8 cellular contexts compared by ENCODE assay signal in genomic region chr5:35852084-35852734, GRCh38. TPM values are rescaled to one million over a fixed set of nuclear protein-coding genes. Genes with fewer than 3 reads are reported as not detected.
DNase-seq lines count a peak whose midpoint lies in the region; ATAC-seq and TF ChIP-seq lines count a peak whose summit lies in the region.

No MANE protein-coding gene starts in this region.

- H3K4me3 ChIP-seq in BLaER1 (peak overlapping the region; percentile 82; the same call in 1 of the 2 replicates), GM23338 (no peak overlapping the region)

- DNase-seq in GM23338 (ENCODE audit: low spot score) (no peak), fibroblast of gingiva (ENCODE audit: low read depth) (peak; percentile 9), NCI-H2171 (lab: John Stamatoyannopoulos, UW) (no peak), GM19238 (ENCODE audit: insufficient read length, low spot score) (no peak)

- no peaks in the 10 kb centered on the region for H3K27me3 ChIP-seq in BLaER1
- no peaks in the 10 kb centered on the region for H3K27me3 ChIP-seq in GM23338 (ENCODE audit: insufficient read depth)

- H3F3A ChIP-seq in GM23338 (replicated peaks; ENCODE audit: low read depth) = no peaks in the 10 kb centered on the region

- peaks cover 5% of the 10 kb centered on the region; the same call in 1 of the 3 replicates for H3K36me3 Mint-ChIP-seq in GM23338 (ENCODE audit: low read depth)

- no peak overlapping the region for H3K27ac Mint-ChIP-seq in GM23338

- TF ChIP-seq CTCF in GM23338 (conservative IDR thresholded peaks at IDR 0.05; ENCODE audit: low read depth in 2 of 2) = peak in 1 of 2 experiments; percentile 30; a peak in 2 of 4 replicates

- H3K9me2 ChIP-seq in GM23338 (ENCODE audit: insufficient read depth) = no peaks in the 10 kb centered on the region

- H3K27me3 Mint-ChIP-seq in GM23338 (ENCODE audit: insufficient read depth, low read depth, poor library complexity) = peaks cover 3% of the 10 kb centered on the region

- peak overlapping the region; percentile 69; the same call in 1 of the 2 replicates for H2AFZ ChIP-seq in GM23338

- H3K4me1 ChIP-seq in BLaER1 (peaks cover 70% of the 10 kb centered on the region), GM23338 (ENCODE audit: insufficient read depth) (peaks cover 4% of the 10 kb centered on the region; the same call in 1 of the 2 replicates)

- H3K27ac ChIP-seq in BLaER1 = peak overlapping the region; percentile 99
- H3K27ac ChIP-seq in GM23338 (ENCODE audit: low read depth) = no peak overlapping the region

- H3K4me2 ChIP-seq in BLaER1 (peak overlapping the region; percentile 93), GM23338 (no peak overlapping the region)

- no peaks in the 10 kb centered on the region for H3K4me1 Mint-ChIP-seq in GM23338

- no peaks in the 10 kb centered on the region; the same call in 1 of the 2 replicates for H3K36me3 ChIP-seq in BLaER1
- H3K36me3 ChIP-seq in GM23338 (ENCODE audit: insufficient read depth) = no peaks in the 10 kb centered on the region

- no peak overlapping the region for H3K4me3 Mint-ChIP-seq in GM23338

- peak overlapping the region; percentile 26; the same call in 1 of the 2 replicates for H3K9ac ChIP-seq in BLaER1

- H4K20me1 ChIP-seq in BLaER1 (no peaks in the 10 kb centered on the region), GM23338 (replicated peaks; ENCODE audit: insufficient read depth) (no peaks in the 10 kb centered on the region)

- peaks cover 13% of the 10 kb centered on the region for H3K9me3 ChIP-seq in BLaER1

- peak; percentile 40; the same call in 1 of the 3 replicates for ATAC-seq in GM23338
- ATAC-seq in SK-N-SH treated with all-trans-retinoic acid at 6 μM for 48 hours = peak; percentile 90
- ATAC-seq in HG03025 (IDR thresholded peaks at IDR 0.05; ENCODE audit: low FRiP score, unreplicated experiment) = no peak
- no peak for ATAC-seq in HG03135 (IDR thresholded peaks at IDR 0.05; ENCODE audit: unreplicated experiment)

- peaks cover 10% of the 10 kb centered on the region for H3K9me3 Mint-ChIP-seq in GM23338

- no peaks in the 10 kb centered on the region for H3K79me2 ChIP-seq in GM23338 (replicated peaks; ENCODE audit: insufficient read depth)

TF ChIP-seq in GM23338, 12 proteins besides CTCF, POLR2A, EP300 and RAD21 (continues in another document):
- TF ChIP-seq EZH2 (IDR thresholded peaks at IDR 0.05; ENCODE audit: low read depth, unreplicated experiment) = no peak
- no peak for TF ChIP-seq EZH2phosphoT487 (IDR thresholded peaks at IDR 0.05; ENCODE audit: unreplicated experiment)
- no peak for TF ChIP-seq ZNF331 (CRISPR knock-in tag; IDR thresholded peaks at IDR 0.05; ENCODE audit: low read depth)
- TF ChIP-seq JUNB (IDR thresholded peaks at IDR 0.05; ENCODE audit: unreplicated experiment) = no peak
- TF ChIP-seq NANOG (IDR thresholded peaks at IDR 0.05; ENCODE audit: borderline replicate concordance) = no peak

TF ChIP-seq in SK-N-SH treated with all-trans-retinoic acid at 6 μM for 48 hours, 23 proteins besides CTCF, POLR2A, EP300 and RAD21:
- TF ChIP-seq ZNF565 (CRISPR knock-in tag; conservative IDR thresholded peaks at IDR 0.05; ENCODE audit: low read depth) = no peak
- TF ChIP-seq, protein P1, sequence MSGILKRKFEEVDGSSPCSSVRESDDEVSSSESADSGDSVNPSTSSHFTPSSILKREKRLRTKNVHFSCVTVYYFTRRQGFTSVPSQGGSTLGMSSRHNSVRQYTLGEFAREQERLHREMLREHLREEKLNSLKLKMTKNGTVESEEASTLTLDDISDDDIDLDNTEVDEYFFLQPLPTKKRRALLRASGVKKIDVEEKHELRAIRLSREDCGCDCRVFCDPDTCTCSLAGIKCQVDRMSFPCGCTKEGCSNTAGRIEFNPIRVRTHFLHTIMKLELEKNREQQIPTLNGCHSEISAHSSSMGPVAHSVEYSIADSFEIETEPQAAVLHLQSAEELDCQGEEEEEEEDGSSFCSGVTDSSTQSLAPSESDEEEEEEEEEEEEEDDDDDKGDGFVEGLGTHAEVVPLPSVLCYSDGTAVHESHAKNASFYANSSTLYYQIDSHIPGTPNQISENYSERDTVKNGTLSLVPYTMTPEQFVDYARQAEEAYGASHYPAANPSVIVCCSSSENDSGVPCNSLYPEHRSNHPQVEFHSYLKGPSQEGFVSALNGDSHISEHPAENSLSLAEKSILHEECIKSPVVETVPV (CRISPR knock-in tag; IDR thresholded peaks at IDR 0.05) = no peak
- no peak for TF ChIP-seq PATZ1 (CRISPR knock-in tag; IDR thresholded peaks at IDR 0.05; ENCODE audit: borderline replicate concordance)
- no peak for TF ChIP-seq SNAI2 (CRISPR knock-in tag; IDR thresholded peaks at IDR 0.05)
- TF ChIP-seq GLIS3 (CRISPR knock-in tag; IDR thresholded peaks at IDR 0.05) = no peak
- TF ChIP-seq CSDC2 (CRISPR knock-in tag; IDR thresholded peaks at IDR 0.05) = no peak
- no peak for TF ChIP-seq ISL1 (CRISPR knock-in tag; IDR thresholded peaks at IDR 0.05)
- no peak for TF ChIP-seq RARB (CRISPR knock-in tag; IDR thresholded peaks at IDR 0.05)
- no peak for TF ChIP-seq ZNF8 (CRISPR knock-in tag; IDR thresholded peaks at IDR 0.05)
- no peak for TF ChIP-seq ZFP3 (CRISPR knock-in tag; IDR thresholded peaks at IDR 0.05)
- no peak for TF ChIP-seq ARNTL (CRISPR knock-in tag; IDR thresholded peaks at IDR 0.05; ENCODE audit: borderline replicate concordance, low read depth)
- no peak for TF ChIP-seq PPARA (CRISPR knock-in tag; IDR thresholded peaks at IDR 0.05; ENCODE audit: borderline replicate concordance)
- no peak for TF ChIP-seq BACH2 (CRISPR knock-in tag; IDR thresholded peaks at IDR 0.05; ENCODE audit: borderline replicate concordance)
- TF ChIP-seq TOX (CRISPR knock-in tag; IDR thresholded peaks at IDR 0.05; ENCODE audit: borderline replicate concordance) = no peak
- no peak for TF ChIP-seq ZFP30 (CRISPR knock-in tag; IDR thresholded peaks at IDR 0.05)
- TF ChIP-seq ZNF70 (CRISPR knock-in tag; IDR thresholded peaks at IDR 0.05) = no peak
- TF ChIP-seq TCF4 (CRISPR knock-in tag; IDR thresholded peaks at IDR 0.05; ENCODE audit: borderline replicate concordance) = no peak
- no peak for TF ChIP-seq OSR1 (CRISPR knock-in tag; IDR thresholded peaks at IDR 0.05)
- no peak for TF ChIP-seq POU6F1 (CRISPR knock-in tag; IDR thresholded peaks at IDR 0.05; ENCODE audit: borderline replicate concordance, low read depth)

RNA-seq across cellular contexts. Expression of gene IL7R, which starts 4.5 kb away (rescaled TPM):
- total RNA-seq in GM23338 (2014; rRNA removed; shearing (Covaris generic)) = not detected in 2 replicates
- not detected in 2 replicates for polyA plus RNA-seq in GM23338 (2016; fragmentation: Nextera tagmentation; extraction: Ambion mirVana)

Comparison
In these comparisons a context has a peak if more than half of its experiments do, and no peak if none do; other contexts are left out.
1. ATAC-seq: peak in GM23338 (single experiment) and SK-N-SH treated with all-trans-retinoic acid at 6 μM for 48 hours (single experiment); none in HG03025 (single experiment) and HG03135 (single experiment).